Comparison of ENCODE assay signal across 1 cellular context in the genomic region with DNA sequence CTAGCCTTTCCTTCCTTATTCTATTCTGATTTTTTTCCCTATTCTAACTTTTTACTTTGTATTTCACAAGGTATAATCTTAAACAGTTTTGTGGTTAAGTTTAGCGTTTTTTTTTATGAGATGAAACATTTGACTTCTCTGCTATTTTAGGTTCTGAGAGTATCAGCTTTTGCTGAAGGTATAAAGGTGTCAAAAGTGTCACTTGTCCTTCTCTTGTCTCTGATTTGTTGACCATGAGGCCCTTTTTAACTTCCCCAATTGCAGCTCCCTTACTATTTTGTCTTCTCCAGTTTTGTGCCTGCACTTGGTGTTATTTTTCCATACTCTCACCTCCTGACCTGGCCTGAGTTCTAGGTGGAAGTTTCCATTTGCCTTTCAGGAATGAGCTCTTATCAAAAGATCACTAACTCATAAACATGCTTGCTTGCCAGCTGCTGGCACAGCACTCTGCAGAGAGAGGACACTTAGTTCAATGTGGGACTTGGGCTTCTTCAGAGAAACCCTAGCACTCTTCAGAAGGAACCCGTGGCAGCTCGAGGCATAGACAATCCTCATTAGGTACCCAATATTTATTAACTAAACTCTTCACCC.
A peak's percentile ranks its signal among the peaks of the same experiment; 100 is the strongest.
TF ChIP-seq lines count a peak whose summit lies in the region.

No MANE protein-coding gene starts in this region.

TF ChIP-seq in HepG2, 621 proteins besides CTCF, POLR2A, EP300 and RAD21 (continued from another document and continues in another):
- no peak for TF ChIP-seq ZNF556 (CRISPR knock-in tag; IDR thresholded peaks at IDR 0.05; ENCODE audit: borderline replicate concordance)
- no peak for TF ChIP-seq MED13 (CRISPR knock-in tag; IDR thresholded peaks at IDR 0.05)
- no peak for TF ChIP-seq GRHL1 (CRISPR knock-in tag; conservative IDR thresholded peaks at IDR 0.05)
- no peak for TF ChIP-seq SALL2 (CRISPR knock-in tag; IDR thresholded peaks at IDR 0.05)
- TF ChIP-seq ZNF615 (CRISPR knock-in tag; IDR thresholded peaks at IDR 0.05; ENCODE audit: borderline replicate concordance), result no peak
- no peak for TF ChIP-seq ZNF235 (CRISPR knock-in tag; IDR thresholded peaks at IDR 0.05; ENCODE audit: borderline replicate concordance)
- no peak for TF ChIP-seq SNAPC5 (CRISPR knock-in tag; IDR thresholded peaks at IDR 0.05; ENCODE audit: borderline replicate concordance)
- no peak for TF ChIP-seq MAFF (IDR thresholded peaks at IDR 0.05; ENCODE audit: low read depth, low read length)
- no peak for TF ChIP-seq CEBPG (CRISPR knock-in tag; IDR thresholded peaks at IDR 0.05)
- TF ChIP-seq, protein P1, sequence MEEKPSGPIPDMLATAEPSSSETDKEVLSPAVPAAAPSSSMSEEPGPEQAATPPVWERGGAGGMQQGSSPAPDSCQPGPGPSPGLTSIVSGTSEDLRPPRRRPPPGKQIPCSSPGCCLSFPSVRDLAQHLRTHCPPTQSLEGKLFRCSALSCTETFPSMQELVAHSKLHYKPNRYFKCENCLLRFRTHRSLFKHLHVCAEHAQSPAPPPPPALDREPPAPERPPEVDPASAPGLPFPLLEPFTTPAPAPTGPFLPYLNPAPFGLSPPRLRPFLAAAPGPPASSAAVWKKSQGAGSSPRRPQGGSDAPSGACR (CRISPR knock-in tag; IDR thresholded peaks at IDR 0.05), result no peak
- TF ChIP-seq, protein P2, sequence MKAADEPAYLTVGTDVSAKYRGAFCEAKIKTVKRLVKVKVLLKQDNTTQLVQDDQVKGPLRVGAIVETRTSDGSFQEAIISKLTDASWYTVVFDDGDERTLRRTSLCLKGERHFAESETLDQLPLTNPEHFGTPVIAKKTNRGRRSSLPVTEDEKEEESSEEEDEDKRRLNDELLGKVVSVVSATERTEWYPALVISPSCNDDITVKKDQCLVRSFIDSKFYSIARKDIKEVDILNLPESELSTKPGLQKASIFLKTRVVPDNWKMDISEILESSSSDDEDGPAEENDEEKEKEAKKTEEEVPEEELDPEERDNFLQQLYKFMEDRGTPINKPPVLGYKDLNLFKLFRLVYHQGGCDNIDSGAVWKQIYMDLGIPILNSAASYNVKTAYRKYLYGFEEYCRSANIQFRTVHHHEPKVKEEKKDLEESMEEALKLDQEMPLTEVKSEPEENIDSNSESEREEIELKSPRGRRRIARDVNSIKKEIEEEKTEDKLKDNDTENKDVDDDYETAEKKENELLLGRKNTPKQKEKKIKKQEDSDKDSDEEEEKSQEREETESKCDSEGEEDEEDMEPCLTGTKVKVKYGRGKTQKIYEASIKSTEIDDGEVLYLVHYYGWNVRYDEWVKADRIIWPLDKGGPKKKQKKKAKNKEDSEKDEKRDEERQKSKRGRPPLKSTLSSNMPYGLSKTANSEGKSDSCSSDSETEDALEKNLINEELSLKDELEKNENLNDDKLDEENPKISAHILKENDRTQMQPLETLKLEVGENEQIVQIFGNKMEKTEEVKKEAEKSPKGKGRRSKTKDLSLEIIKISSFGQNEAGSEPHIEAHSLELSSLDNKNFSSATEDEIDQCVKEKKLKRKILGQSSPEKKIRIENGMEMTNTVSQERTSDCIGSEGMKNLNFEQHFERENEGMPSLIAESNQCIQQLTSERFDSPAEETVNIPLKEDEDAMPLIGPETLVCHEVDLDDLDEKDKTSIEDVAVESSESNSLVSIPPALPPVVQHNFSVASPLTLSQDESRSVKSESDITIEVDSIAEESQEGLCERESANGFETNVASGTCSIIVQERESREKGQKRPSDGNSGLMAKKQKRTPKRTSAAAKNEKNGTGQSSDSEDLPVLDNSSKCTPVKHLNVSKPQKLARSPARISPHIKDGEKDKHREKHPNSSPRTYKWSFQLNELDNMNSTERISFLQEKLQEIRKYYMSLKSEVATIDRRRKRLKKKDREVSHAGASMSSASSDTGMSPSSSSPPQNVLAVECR (CRISPR knock-in tag; IDR thresholded peaks at IDR 0.05; ENCODE audit: borderline replicate concordance), result 0 out of 2 replicates have a peak, but pooled peaks have one; percentile 14
- no peak; the same call in 1 of the 2 replicates for TF ChIP-seq MAX (IDR thresholded peaks at IDR 0.05)
- no peak for TF ChIP-seq U2AF1 (optimal IDR thresholded peaks at IDR 0.05; ENCODE audit: low read depth, low read length)
- TF ChIP-seq SOX5 (CRISPR knock-in tag; IDR thresholded peaks at IDR 0.05; ENCODE audit: borderline replicate concordance), result peak; percentile 36; the same call in 1 of the 2 replicates
- no peak for TF ChIP-seq GATAD1 (CRISPR knock-in tag; IDR thresholded peaks at IDR 0.05)
- TF ChIP-seq, protein P3, sequence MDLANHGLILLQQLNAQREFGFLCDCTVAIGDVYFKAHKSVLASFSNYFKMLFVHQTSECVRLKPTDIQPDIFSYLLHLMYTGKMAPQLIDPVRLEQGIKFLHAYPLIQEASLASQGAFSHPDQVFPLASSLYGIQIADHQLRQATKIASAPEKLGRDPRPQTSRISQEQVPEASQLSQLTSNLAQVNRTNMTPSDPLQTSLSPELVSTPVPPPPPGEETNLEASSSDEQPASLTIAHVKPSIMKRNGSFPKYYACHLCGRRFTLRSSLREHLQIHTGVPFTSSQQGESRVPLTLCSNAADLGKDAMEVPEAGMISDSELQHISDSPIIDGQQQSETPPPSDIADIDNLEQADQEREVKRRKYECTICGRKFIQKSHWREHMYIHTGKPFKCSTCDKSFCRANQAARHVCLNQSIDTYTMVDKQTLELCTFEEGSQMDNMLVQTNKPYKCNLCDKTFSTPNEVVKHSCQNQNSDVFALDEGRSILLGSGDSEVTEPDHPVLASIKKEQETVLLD (CRISPR knock-in tag; IDR thresholded peaks at IDR 0.05; ENCODE audit: low read depth), result no peak
- TF ChIP-seq, protein P4, sequence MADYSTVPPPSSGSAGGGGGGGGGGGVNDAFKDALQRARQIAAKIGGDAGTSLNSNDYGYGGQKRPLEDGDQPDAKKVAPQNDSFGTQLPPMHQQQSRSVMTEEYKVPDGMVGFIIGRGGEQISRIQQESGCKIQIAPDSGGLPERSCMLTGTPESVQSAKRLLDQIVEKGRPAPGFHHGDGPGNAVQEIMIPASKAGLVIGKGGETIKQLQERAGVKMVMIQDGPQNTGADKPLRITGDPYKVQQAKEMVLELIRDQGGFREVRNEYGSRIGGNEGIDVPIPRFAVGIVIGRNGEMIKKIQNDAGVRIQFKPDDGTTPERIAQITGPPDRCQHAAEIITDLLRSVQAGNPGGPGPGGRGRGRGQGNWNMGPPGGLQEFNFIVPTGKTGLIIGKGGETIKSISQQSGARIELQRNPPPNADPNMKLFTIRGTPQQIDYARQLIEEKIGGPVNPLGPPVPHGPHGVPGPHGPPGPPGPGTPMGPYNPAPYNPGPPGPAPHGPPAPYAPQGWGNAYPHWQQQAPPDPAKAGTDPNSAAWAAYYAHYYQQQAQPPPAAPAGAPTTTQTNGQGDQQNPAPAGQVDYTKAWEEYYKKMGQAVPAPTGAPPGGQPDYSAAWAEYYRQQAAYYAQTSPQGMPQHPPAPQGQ (CRISPR knock-in tag; IDR thresholded peaks at IDR 0.05; ENCODE audit: borderline replicate concordance), result no peak
- TF ChIP-seq ZBTB37 (CRISPR knock-in tag; IDR thresholded peaks at IDR 0.05), result no peak
- TF ChIP-seq ZNF354B (CRISPR knock-in tag; IDR thresholded peaks at IDR 0.05), result no peak
- no peak for TF ChIP-seq ZC3H13 (CRISPR knock-in tag; IDR thresholded peaks at IDR 0.05)
- no peak for TF ChIP-seq KLF13 (CRISPR knock-in tag; IDR thresholded peaks at IDR 0.05)
- TF ChIP-seq, protein P5, sequence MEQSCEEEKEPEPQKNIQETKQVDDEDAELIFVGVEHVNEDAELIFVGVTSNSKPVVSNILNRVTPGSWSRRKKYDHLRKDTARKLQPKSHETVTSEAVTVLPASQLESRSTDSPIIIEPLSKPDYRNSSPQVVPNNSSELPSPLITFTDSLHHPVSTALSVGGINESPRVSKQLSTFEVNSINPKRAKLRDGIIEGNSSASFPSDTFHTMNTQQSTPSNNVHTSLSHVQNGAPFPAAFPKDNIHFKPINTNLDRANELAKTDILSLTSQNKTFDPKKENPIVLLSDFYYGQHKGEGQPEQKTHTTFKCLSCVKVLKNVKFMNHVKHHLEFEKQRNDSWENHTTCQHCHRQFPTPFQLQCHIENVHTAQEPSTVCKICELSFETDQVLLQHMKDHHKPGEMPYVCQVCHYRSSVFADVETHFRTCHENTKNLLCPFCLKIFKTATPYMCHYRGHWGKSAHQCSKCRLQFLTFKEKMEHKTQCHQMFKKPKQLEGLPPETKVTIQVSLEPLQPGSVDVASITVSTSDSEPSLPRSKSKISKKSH (CRISPR knock-in tag; IDR thresholded peaks at IDR 0.05; ENCODE audit: borderline replicate concordance), result no peak
- TF ChIP-seq PAXIP1 (CRISPR knock-in tag; conservative IDR thresholded peaks at IDR 0.05), result peak; percentile 23
- TF ChIP-seq TARDBP (CRISPR knock-in tag; IDR thresholded peaks at IDR 0.05), result 0 out of 2 replicates have a peak, but pooled peaks have one; percentile 37
- TF ChIP-seq ZNF589 (CRISPR knock-in tag; conservative IDR thresholded peaks at IDR 0.05), result no peak
- TF ChIP-seq ZNF17 (CRISPR knock-in tag; IDR thresholded peaks at IDR 0.05), result no peak
- TF ChIP-seq AGO2 (optimal IDR thresholded peaks at IDR 0.05; ENCODE audit: low read depth, low read length), result no peak
- TF ChIP-seq SIX4 (CRISPR knock-in tag; IDR thresholded peaks at IDR 0.05), result no peak
- no peak for TF ChIP-seq ZNF782 (CRISPR knock-in tag; IDR thresholded peaks at IDR 0.05; ENCODE audit: borderline replicate concordance)
- TF ChIP-seq, protein P6, sequence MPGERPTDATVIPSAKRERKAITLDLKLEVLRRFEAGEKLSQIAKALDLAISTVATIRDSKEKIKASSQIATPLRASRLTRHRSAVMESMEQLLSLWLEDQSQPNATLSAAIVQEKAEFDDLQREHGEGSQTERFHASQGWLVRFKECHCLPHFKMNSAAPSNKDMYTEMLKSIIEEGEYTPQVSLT (CRISPR knock-in tag; IDR thresholded peaks at IDR 0.05; ENCODE audit: borderline replicate concordance, low read depth), result no peak
- TF ChIP-seq ZNF274 (CRISPR knock-in tag; IDR thresholded peaks at IDR 0.05), result no peak
- no peak for TF ChIP-seq ZFP36L2 (CRISPR knock-in tag; IDR thresholded peaks at IDR 0.05)
- peak; percentile 16 to 54; a peak in 2 of 4 replicates for TF ChIP-seq NR2F1 (CRISPR knock-in tag; IDR thresholded peaks at IDR 0.05)
- no peak for TF ChIP-seq CREB1 (IDR thresholded peaks at IDR 0.05)
- TF ChIP-seq CREB1 (CRISPR knock-in tag; IDR thresholded peaks at IDR 0.05), result no peak
- TF ChIP-seq ZNF670 (CRISPR knock-in tag; IDR thresholded peaks at IDR 0.05; ENCODE audit: borderline replicate concordance), result 0 out of 2 replicates have a peak, but pooled peaks have one; percentile 9
- peak; percentile 63; the same call in 1 of the 2 replicates for TF ChIP-seq RXRB (CRISPR knock-in tag; IDR thresholded peaks at IDR 0.05; ENCODE audit: borderline replicate concordance)
- TF ChIP-seq ZNF552 (CRISPR knock-in tag; IDR thresholded peaks at IDR 0.05; ENCODE audit: borderline replicate concordance), result no peak
- TF ChIP-seq ZIK1 (CRISPR knock-in tag; IDR thresholded peaks at IDR 0.05; ENCODE audit: borderline replicate concordance, low read depth), result no peak
- no peak for TF ChIP-seq ZNF549 (CRISPR knock-in tag; IDR thresholded peaks at IDR 0.05)
